ENCODE assay signal across 24 cellular contexts in genomic region chr2:193517615-193518014, GRCh38.
DNase-seq lines count a peak whose midpoint lies in the region; TF ChIP-seq lines count a peak whose summit lies in the region.
"Had no signal": no experiment of that assay in that cellular context is flagged by ENCODE, and none has a peak within 500 bp of the region (broad histone marks: within the 10 kb centered on the region; RNA-seq: fewer than 3 reads in every experiment).

No MANE protein-coding gene starts in this region.

- H3K4me3 ChIP-seq in MG63 (no peak overlapping the region), brain microvascular endothelial cell (ENCODE audit: low read depth, low read length) (no peak overlapping the region), kidney epithelial cell (ENCODE audit: low read depth, low read length) (no peak overlapping the region)
- H3K4me3 ChIP-seq: BLaER1 treated with 17β-estradiol and CSF1 and Interleukin-3, amounts not matched to agents 10 nM and 100 nM; body of pancreas; heart right ventricle; upper lobe of right lung had no signal

- no peaks in the 10 kb centered on the region for H3K36me3 ChIP-seq in MG63
- no peaks in the 10 kb centered on the region for H3K36me3 ChIP-seq in brain microvascular endothelial cell (replicated peaks)
- H3K36me3 ChIP-seq in kidney epithelial cell (ENCODE audit: control insufficient read depth, insufficient read depth, low read length) = no peaks in the 10 kb centered on the region
- H3K36me3 ChIP-seq: BLaER1 treated with 17β-estradiol and CSF1 and Interleukin-3, amounts not matched to agents 10 nM and 100 nM; heart right ventricle; upper lobe of right lung had no signal

- DNase-seq in ACHN (peak; percentile 72), MG63 (peak; percentile 9), brain microvascular endothelial cell (no peak), kidney epithelial cell (ENCODE audit: low read depth) (peak; percentile 10), HK-2 (ENCODE audit: unreplicated experiment) (no peak), MV-4-11 (lab: John Stamatoyannopoulos, UW) (no peak), NCI-H1694 (lab: John Stamatoyannopoulos, UW) (no peak)
- no peak for DNase-seq in stimulated activated CD8-positive, alpha-beta memory T cell treated with anti-CD3 and anti-CD28 coated beads, Interleukin-4, amount 100 ng/mL, for 48 hours
- DNase-seq: activated CD8-positive, alpha-beta memory T cell treated with anti-CD3 and anti-CD28 coated beads for 24 hours; activated gamma-delta T cell; activated T-cell treated with anti-CD3 and anti-CD28 coated beads, Interleukin-2, amount 50 U/mL, for 1 hour; body of pancreas; effector CD4-positive, alpha-beta T cell; heart right ventricle; left cardiac atrium; NCI-H1105 treated with DMSO at 0.1 percent for 48 hours; NCI-H2029; NCI-H69; nephron progenitor cell; RPMI8226; stimulated activated CD4-positive, alpha-beta T cell treated with anti-CD3 and anti-CD28 coated beads, Interleukin-2, amount 100 ng/mL, for 48 hours; upper lobe of right lung had no signal

- in situ Hi-C loops in ACHN (cut with HindIII; ENCODE audit: low pct_ligation_motif_present, low pct_unique_long_range_greater_than_20kb, low sequenced_read_pairs) = no loop called here
- in situ Hi-C loops in brain microvascular endothelial cell (cut with HindIII; ENCODE audit: low pct_ligation_motif_present, low sequenced_read_pairs) = no loop called here

- TF ChIP-seq CTCF in brain microvascular endothelial cell (IDR thresholded peaks at IDR 0.05; ENCODE audit: low read depth, low read length, missing control alignments) = no peak
- TF ChIP-seq CTCF in kidney epithelial cell (IDR thresholded peaks at IDR 0.05; ENCODE audit: insufficient read depth, low read length, poor library complexity, severe bottlenecking) = no peak

- peak overlapping the region; percentile 42 for H3K27ac ChIP-seq in brain microvascular endothelial cell
- H3K27ac ChIP-seq: BLaER1 treated with 17β-estradiol and CSF1 and Interleukin-3, amounts not matched to agents 10 nM and 100 nM; body of pancreas; heart right ventricle; parathyroid adenoma; upper lobe of right lung had no signal

- peaks cover 2% of the 10 kb centered on the region; the same call in 1 of the 2 replicates for H3K9me3 ChIP-seq in MG63
- H3K9me3 ChIP-seq: BLaER1 treated with 17β-estradiol and CSF1 and Interleukin-3, amounts not matched to agents 10 nM and 100 nM; body of pancreas; upper lobe of right lung had no signal

- H3K27me3 ChIP-seq in MG63 (no peaks in the 10 kb centered on the region), brain microvascular endothelial cell (replicated peaks) (no peaks in the 10 kb centered on the region), kidney epithelial cell (ENCODE audit: control insufficient read depth, insufficient read depth, low read length) (no peaks in the 10 kb centered on the region)
- H3K27me3 ChIP-seq: BLaER1 treated with 17β-estradiol and CSF1 and Interleukin-3, amounts not matched to agents 10 nM and 100 nM; body of pancreas; heart right ventricle; upper lobe of right lung had no signal

Comparison
In these comparisons a context has a peak if more than half of its experiments do, and no peak if none do; other contexts are left out.
1. DNase-seq: peak in ACHN (single experiment), MG63 (single experiment) and kidney epithelial cell (single experiment); none in brain microvascular endothelial cell (single experiment), HK-2 (single experiment), MV-4-11 (single experiment), NCI-H1694 (single experiment) and stimulated activated CD8-positive, alpha-beta memory T cell treated with anti-CD3 and anti-CD28 coated beads, Interleukin-4, amount 100 ng/mL, for 48 hours (single experiment).